ENCODE assay signal across 1 cellular context in genomic region chr4:176320340-176320975, GRCh38.
A peak's percentile ranks its signal among the peaks of the same experiment; 100 is the strongest.
TF ChIP-seq lines count a peak whose summit lies in the region.

No MANE protein-coding gene starts in this region.

TF ChIP-seq in HepG2, 621 proteins besides CTCF, POLR2A, EP300 and RAD21 (continued from another document and continues in another):
- TF ChIP-seq ZNF704 (CRISPR knock-in tag; IDR thresholded peaks at IDR 0.05; ENCODE audit: borderline replicate concordance) (no peak), NR2F6 (IDR thresholded peaks at IDR 0.05) (no peak), NR2F6 (CRISPR knock-in tag; IDR thresholded peaks at IDR 0.05) (no peak), BCL3 (CRISPR knock-in tag; IDR thresholded peaks at IDR 0.05) (no peak; the same call in 1 of the 2 replicates), SRF (IDR thresholded peaks at IDR 0.05; ENCODE audit: low read depth, low read length) (no peak), GFI1 (CRISPR knock-in tag; IDR thresholded peaks at IDR 0.05; ENCODE audit: borderline replicate concordance) (no peak), MEF2D (CRISPR knock-in tag; IDR thresholded peaks at IDR 0.05) (no peak), JDP2 (CRISPR knock-in tag; IDR thresholded peaks at IDR 0.05; ENCODE audit: borderline replicate concordance) (no peak), CBX1 (IDR thresholded peaks at IDR 0.05; ENCODE audit: low read depth) (no peak), ZNF768 (CRISPR knock-in tag; IDR thresholded peaks at IDR 0.05) (no peak), HOXA9 (CRISPR knock-in tag; IDR thresholded peaks at IDR 0.05; ENCODE audit: borderline replicate concordance) (no peak), ATF3 (CRISPR knock-in tag; IDR thresholded peaks at IDR 0.05) (no peak), RFXANK (CRISPR knock-in tag; IDR thresholded peaks at IDR 0.05) (no peak), ARHGAP35 (CRISPR knock-in tag; IDR thresholded peaks at IDR 0.05; ENCODE audit: borderline replicate concordance) (no peak), DDIT3 (CRISPR knock-in tag; IDR thresholded peaks at IDR 0.05) (no peak), KLF16 (CRISPR knock-in tag; IDR thresholded peaks at IDR 0.05) (no peak), ZNF281 (CRISPR knock-in tag; IDR thresholded peaks at IDR 0.05; ENCODE audit: borderline replicate concordance) (no peak; the same call in 1 of the 2 replicates), ZBTB1 (CRISPR knock-in tag; IDR thresholded peaks at IDR 0.05; ENCODE audit: borderline replicate concordance) (no peak), TP53 (CRISPR knock-in tag; conservative IDR thresholded peaks at IDR 0.05) (no peak), NBN (conservative IDR thresholded peaks at IDR 0.05) (no peak), TRAFD1 (CRISPR knock-in tag; IDR thresholded peaks at IDR 0.05; ENCODE audit: borderline replicate concordance) (no peak), SRY (CRISPR knock-in tag; IDR thresholded peaks at IDR 0.05) (no peak), STAT6 (CRISPR knock-in tag; IDR thresholded peaks at IDR 0.05; ENCODE audit: borderline replicate concordance) (no peak), ZNF576 (CRISPR knock-in tag; IDR thresholded peaks at IDR 0.05) (no peak), ZMYM4 (CRISPR knock-in tag; IDR thresholded peaks at IDR 0.05) (peak; percentile 33), ZBTB42 (CRISPR knock-in tag; IDR thresholded peaks at IDR 0.05) (no peak), BORCS8-MEF2B (CRISPR knock-in tag; IDR thresholded peaks at IDR 0.05) (no peak), CEBPB (IDR thresholded peaks at IDR 0.05; ENCODE audit: borderline replicate concordance, low read depth, low read length) (no peak), CHD4 (IDR thresholded peaks at IDR 0.05; ENCODE audit: borderline replicate concordance, low read length) (no peak), RNF219 (CRISPR knock-in tag; IDR thresholded peaks at IDR 0.05) (no peak; the same call in 1 of the 2 replicates), MTA3 (CRISPR knock-in tag; IDR thresholded peaks at IDR 0.05) (no peak), ZNF644 (CRISPR knock-in tag; IDR thresholded peaks at IDR 0.05; ENCODE audit: low read depth) (no peak), WIZ (CRISPR knock-in tag; IDR thresholded peaks at IDR 0.05) (no peak), ZFP1 (CRISPR knock-in tag; IDR thresholded peaks at IDR 0.05) (no peak), ZEB1 (IDR thresholded peaks at IDR 0.05; ENCODE audit: insufficient replicate concordance, low read depth) (no peak), ZNF230 (CRISPR knock-in tag; IDR thresholded peaks at IDR 0.05) (no peak; the same call in 1 of the 2 replicates), ETV5 (CRISPR knock-in tag; IDR thresholded peaks at IDR 0.05; ENCODE audit: borderline replicate concordance) (no peak; the same call in 1 of the 2 replicates), ZHX1 (CRISPR knock-in tag; IDR thresholded peaks at IDR 0.05; ENCODE audit: low read depth) (no peak), ZNF775 (CRISPR knock-in tag; IDR thresholded peaks at IDR 0.05; ENCODE audit: borderline replicate concordance) (no peak), SP4 (CRISPR knock-in tag; IDR thresholded peaks at IDR 0.05) (no peak), ONECUT2 (CRISPR knock-in tag; IDR thresholded peaks at IDR 0.05) (no peak), HMGXB3 (CRISPR knock-in tag; IDR thresholded peaks at IDR 0.05; ENCODE audit: borderline replicate concordance) (no peak), PAWR (CRISPR knock-in tag; IDR thresholded peaks at IDR 0.05; ENCODE audit: borderline replicate concordance) (no peak)
